In the genomic region with DNA sequence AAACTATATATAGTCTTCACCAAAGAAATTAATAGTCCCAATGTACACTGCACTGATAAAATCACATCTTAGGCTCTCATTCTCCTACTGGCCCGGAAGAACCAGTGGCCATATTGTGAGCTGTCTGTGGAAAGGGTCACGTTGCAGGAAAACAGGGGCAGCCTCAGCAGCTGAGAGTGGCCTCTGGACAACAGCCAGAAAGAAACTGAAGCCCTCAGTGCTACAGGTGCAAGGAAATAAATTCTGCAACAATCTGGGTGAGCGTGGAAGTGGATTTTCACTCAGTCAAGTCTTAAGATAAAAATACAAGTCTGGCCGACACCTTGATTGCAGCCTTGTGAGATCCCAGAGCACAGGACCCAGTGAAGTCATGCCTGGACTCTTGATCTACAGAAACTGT, we compare ENCODE assay signal across 1 cellular context.
TF ChIP-seq lines count a peak whose summit lies in the region.

No MANE protein-coding gene starts in this region.

TF ChIP-seq in K562, 482 proteins besides CTCF, POLR2A, EP300 and RAD21:
- TF ChIP-seq, protein P1, sequence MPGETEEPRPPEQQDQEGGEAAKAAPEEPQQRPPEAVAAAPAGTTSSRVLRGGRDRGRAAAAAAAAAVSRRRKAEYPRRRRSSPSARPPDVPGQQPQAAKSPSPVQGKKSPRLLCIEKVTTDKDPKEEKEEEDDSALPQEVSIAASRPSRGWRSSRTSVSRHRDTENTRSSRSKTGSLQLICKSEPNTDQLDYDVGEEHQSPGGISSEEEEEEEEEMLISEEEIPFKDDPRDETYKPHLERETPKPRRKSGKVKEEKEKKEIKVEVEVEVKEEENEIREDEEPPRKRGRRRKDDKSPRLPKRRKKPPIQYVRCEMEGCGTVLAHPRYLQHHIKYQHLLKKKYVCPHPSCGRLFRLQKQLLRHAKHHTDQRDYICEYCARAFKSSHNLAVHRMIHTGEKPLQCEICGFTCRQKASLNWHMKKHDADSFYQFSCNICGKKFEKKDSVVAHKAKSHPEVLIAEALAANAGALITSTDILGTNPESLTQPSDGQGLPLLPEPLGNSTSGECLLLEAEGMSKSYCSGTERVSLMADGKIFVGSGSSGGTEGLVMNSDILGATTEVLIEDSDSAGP (CRISPR knock-in tag; IDR thresholded peaks at IDR 0.05), result no peak
- TF ChIP-seq, protein P2, sequence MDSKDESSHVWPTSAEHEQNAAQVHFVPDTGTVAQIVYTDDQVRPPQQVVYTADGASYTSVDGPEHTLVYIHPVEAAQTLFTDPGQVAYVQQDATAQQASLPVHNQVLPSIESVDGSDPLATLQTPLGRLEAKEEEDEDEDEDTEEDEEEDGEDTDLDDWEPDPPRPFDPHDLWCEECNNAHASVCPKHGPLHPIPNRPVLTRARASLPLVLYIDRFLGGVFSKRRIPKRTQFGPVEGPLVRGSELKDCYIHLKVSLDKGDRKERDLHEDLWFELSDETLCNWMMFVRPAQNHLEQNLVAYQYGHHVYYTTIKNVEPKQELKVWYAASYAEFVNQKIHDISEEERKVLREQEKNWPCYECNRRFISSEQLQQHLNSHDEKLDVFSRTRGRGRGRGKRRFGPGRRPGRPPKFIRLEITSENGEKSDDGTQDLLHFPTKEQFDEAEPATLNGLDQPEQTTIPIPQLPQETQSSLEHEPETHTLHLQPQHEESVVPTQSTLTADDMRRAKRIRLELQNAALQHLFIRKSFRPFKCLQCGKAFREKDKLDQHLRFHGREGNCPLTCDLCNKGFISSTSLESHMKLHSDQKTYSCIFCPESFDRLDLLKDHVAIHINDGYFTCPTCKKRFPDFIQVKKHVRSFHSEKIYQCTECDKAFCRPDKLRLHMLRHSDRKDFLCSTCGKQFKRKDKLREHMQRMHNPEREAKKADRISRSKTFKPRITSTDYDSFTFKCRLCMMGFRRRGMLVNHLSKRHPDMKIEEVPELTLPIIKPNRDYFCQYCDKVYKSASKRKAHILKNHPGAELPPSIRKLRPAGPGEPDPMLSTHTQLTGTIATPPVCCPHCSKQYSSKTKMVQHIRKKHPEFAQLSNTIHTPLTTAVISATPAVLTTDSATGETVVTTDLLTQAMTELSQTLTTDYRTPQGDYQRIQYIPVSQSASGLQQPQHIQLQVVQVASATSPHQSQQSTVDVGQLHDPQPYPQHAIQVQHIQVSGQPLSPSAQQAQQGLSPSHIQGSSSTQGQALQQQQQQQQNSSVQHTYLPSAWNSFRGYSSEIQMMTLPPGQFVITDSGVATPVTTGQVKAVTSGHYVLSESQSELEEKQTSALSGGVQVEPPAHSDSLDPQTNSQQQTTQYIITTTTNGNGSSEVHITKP (IDR thresholded peaks at IDR 0.05; ENCODE audit: partially characterized antibody), result peak; percentile 65
- TF ChIP-seq YY1 (IDR thresholded peaks at IDR 0.05; ENCODE audit: borderline replicate concordance in 1 of 3, control insufficient read depth in 1 of 3, extremely low read depth in 1 of 3, insufficient read depth in 3 of 3, insufficient read length in 1 of 3, insufficient replicate concordance in 2 of 3, low read depth in 1 of 3, low read length in 2 of 3) (peak in 1 of 3 experiments; percentile 36), SMARCB1 (IDR thresholded peaks at IDR 0.05; ENCODE audit: insufficient read length, low read depth) (no peak), CBX3 (IDR thresholded peaks at IDR 0.05; ENCODE audit: borderline replicate concordance in 1 of 2, low read length in 2 of 2) (no peak), CHD2 (IDR thresholded peaks at IDR 0.05; ENCODE audit: low read depth, low read length) (no peak), KLF6 (CRISPR knock-in tag; IDR thresholded peaks at IDR 0.05; ENCODE audit: borderline replicate concordance) (no peak)
